Comparison of ENCODE assay signal across 1 cellular context in genomic region chr16:75647492-75648264, GRCh38.
TF ChIP-seq lines count a peak whose summit lies in the region.

Gene KARS1, minus strand, starts transcription at chr16:75647665. Its CDS starts 26 bp downstream, at chr16:75647639.
A gene with protein sequence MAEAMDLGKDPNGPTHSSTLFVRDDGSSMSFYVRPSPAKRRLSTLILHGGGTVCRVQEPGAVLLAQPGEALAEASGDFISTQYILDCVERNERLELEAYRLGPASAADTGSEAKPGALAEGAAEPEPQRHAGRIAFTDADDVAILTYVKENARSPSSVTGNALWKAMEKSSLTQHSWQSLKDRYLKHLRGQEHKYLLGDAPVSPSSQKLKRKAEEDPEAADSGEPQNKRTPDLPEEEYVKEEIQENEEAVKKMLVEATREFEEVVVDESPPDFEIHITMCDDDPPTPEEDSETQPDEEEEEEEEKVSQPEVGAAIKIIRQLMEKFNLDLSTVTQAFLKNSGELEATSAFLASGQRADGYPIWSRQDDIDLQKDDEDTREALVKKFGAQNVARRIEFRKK (plus strand): TSS chr16:75647773. CDS start chr16:75647883, 110 bp downstream.

TF ChIP-seq in HepG2, 621 proteins besides CTCF, POLR2A, EP300 and RAD21 (continued from another document and continues in another):
- TF ChIP-seq NFAT5 (CRISPR knock-in tag; IDR thresholded peaks at IDR 0.05) = peak; percentile 89
- peak; percentile 90 for TF ChIP-seq SIN3B (IDR thresholded peaks at IDR 0.05; ENCODE audit: low read length)
- TF ChIP-seq JARID2 (CRISPR knock-in tag; IDR thresholded peaks at IDR 0.05; ENCODE audit: insufficient replicate concordance) = no peak
- no peak for TF ChIP-seq SP140L (CRISPR knock-in tag; IDR thresholded peaks at IDR 0.05; ENCODE audit: borderline replicate concordance)
- TF ChIP-seq, protein P1, sequence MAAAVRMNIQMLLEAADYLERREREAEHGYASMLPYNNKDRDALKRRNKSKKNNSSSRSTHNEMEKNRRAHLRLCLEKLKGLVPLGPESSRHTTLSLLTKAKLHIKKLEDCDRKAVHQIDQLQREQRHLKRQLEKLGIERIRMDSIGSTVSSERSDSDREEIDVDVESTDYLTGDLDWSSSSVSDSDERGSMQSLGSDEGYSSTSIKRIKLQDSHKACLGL (CRISPR knock-in tag; IDR thresholded peaks at IDR 0.05) = peak; percentile 93; the same call in 1 of the 2 replicates
- peak; percentile 90; the same call in 1 of the 2 replicates for TF ChIP-seq HNF1B (CRISPR knock-in tag; IDR thresholded peaks at IDR 0.05)
- peak; percentile 19; the same call in 1 of the 2 replicates for TF ChIP-seq ZNF782 (CRISPR knock-in tag; IDR thresholded peaks at IDR 0.05; ENCODE audit: borderline replicate concordance)
- TF ChIP-seq STAT6 (CRISPR knock-in tag; IDR thresholded peaks at IDR 0.05; ENCODE audit: borderline replicate concordance) = peak; percentile 64; the same call in 1 of the 2 replicates
- TF ChIP-seq POGK (CRISPR knock-in tag; conservative IDR thresholded peaks at IDR 0.05) = peak; percentile 16; the same call in 1 of the 2 replicates
- TF ChIP-seq BHLHE40 (IDR thresholded peaks at IDR 0.05; ENCODE audit: low read length) = no peak
- TF ChIP-seq MIER2 (CRISPR knock-in tag; IDR thresholded peaks at IDR 0.05) = no peak
- TF ChIP-seq KAT2B (IDR thresholded peaks at IDR 0.05; ENCODE audit: borderline replicate concordance, low read depth, low read length) = no peak
- 0 out of 2 replicates have a peak, but pooled peaks have one; percentile 32 for TF ChIP-seq TOPORS (CRISPR knock-in tag; IDR thresholded peaks at IDR 0.05)
- TF ChIP-seq FOXK2 (IDR thresholded peaks at IDR 0.05) = no peak
- TF ChIP-seq ZNF232 (CRISPR knock-in tag; IDR thresholded peaks at IDR 0.05; ENCODE audit: borderline replicate concordance) = 0 out of 2 replicates have a peak, but pooled peaks have one; percentile 61
- TF ChIP-seq, protein P2, sequence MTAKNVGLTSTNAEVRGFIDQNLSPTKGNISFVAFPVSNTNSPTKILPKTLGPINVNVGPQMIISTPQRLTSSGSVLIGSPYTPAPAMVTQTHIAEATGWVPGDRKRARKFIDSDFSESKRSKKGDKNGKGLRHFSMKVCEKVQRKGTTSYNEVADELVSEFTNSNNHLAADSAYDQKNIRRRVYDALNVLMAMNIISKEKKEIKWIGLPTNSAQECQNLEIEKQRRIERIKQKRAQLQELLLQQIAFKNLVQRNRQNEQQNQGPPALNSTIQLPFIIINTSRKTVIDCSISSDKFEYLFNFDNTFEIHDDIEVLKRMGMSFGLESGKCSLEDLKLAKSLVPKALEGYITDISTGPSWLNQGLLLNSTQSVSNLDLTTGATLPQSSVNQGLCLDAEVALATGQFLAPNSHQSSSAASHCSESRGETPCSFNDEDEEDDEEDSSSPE (CRISPR knock-in tag; IDR thresholded peaks at IDR 0.05) = peak; percentile 58
- TF ChIP-seq, protein P3, sequence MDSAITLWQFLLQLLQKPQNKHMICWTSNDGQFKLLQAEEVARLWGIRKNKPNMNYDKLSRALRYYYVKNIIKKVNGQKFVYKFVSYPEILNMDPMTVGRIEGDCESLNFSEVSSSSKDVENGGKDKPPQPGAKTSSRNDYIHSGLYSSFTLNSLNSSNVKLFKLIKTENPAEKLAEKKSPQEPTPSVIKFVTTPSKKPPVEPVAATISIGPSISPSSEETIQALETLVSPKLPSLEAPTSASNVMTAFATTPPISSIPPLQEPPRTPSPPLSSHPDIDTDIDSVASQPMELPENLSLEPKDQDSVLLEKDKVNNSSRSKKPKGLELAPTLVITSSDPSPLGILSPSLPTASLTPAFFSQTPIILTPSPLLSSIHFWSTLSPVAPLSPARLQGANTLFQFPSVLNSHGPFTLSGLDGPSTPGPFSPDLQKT (CRISPR knock-in tag; IDR thresholded peaks at IDR 0.05; ENCODE audit: borderline replicate concordance) = no peak; the same call in 1 of the 2 replicates
- no peak for TF ChIP-seq CEBPZ (IDR thresholded peaks at IDR 0.05; ENCODE audit: low read length)
- no peak; the same call in 1 of the 2 replicates for TF ChIP-seq ZNF747 (CRISPR knock-in tag; IDR thresholded peaks at IDR 0.05; ENCODE audit: borderline replicate concordance)
- peak; percentile 93 for TF ChIP-seq ZNF501 (CRISPR knock-in tag; IDR thresholded peaks at IDR 0.05)
- TF ChIP-seq ZNF160 (CRISPR knock-in tag; IDR thresholded peaks at IDR 0.05) = 0 out of 2 replicates have a peak, but pooled peaks have one; percentile 75
- no peak for TF ChIP-seq MBD4 (IDR thresholded peaks at IDR 0.05; ENCODE audit: borderline replicate concordance, low read length)
- TF ChIP-seq, protein P4, sequence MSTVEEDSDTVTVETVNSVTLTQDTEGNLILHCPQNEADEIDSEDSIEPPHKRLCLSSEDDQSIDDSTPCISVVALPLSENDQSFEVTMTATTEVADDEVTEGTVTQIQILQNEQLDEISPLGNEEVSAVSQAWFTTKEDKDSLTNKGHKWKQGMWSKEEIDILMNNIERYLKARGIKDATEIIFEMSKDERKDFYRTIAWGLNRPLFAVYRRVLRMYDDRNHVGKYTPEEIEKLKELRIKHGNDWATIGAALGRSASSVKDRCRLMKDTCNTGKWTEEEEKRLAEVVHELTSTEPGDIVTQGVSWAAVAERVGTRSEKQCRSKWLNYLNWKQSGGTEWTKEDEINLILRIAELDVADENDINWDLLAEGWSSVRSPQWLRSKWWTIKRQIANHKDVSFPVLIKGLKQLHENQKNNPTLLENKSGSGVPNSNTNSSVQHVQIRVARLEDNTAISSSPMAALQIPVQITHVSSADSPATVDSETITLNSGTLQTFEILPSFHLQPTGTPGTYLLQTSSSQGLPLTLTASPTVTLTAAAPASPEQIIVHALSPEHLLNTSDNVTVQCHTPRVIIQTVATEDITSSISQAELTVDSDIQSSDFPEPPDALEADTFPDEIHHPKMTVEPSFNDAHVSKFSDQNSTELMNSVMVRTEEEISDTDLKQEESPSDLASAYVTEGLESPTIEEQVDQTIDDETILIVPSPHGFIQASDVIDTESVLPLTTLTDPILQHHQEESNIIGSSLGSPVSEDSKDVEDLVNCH (CRISPR knock-in tag; IDR thresholded peaks at IDR 0.05) = no peak
- no peak for TF ChIP-seq SUZ12 (IDR thresholded peaks at IDR 0.05; ENCODE audit: low read depth, low read length)
- no peak; the same call in 1 of the 2 replicates for TF ChIP-seq ZNF614 (CRISPR knock-in tag; IDR thresholded peaks at IDR 0.05; ENCODE audit: borderline replicate concordance)
- TF ChIP-seq ZSCAN20 (CRISPR knock-in tag; IDR thresholded peaks at IDR 0.05; ENCODE audit: borderline replicate concordance) = no peak; the same call in 1 of the 2 replicates
- TF ChIP-seq, protein P5, sequence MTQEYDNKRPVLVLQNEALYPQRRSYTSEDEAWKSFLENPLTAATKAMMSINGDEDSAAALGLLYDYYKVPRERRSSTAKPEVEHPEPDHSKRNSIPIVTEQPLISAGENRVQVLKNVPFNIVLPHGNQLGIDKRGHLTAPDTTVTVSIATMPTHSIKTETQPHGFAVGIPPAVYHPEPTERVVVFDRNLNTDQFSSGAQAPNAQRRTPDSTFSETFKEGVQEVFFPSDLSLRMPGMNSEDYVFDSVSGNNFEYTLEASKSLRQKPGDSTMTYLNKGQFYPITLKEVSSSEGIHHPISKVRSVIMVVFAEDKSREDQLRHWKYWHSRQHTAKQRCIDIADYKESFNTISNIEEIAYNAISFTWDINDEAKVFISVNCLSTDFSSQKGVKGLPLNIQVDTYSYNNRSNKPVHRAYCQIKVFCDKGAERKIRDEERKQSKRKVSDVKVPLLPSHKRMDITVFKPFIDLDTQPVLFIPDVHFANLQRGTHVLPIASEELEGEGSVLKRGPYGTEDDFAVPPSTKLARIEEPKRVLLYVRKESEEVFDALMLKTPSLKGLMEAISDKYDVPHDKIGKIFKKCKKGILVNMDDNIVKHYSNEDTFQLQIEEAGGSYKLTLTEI (CRISPR knock-in tag; conservative IDR thresholded peaks at IDR 0.05) = no peak
- no peak for TF ChIP-seq ZNF75D (CRISPR knock-in tag; IDR thresholded peaks at IDR 0.05; ENCODE audit: borderline replicate concordance)
